In the genomic region with DNA sequence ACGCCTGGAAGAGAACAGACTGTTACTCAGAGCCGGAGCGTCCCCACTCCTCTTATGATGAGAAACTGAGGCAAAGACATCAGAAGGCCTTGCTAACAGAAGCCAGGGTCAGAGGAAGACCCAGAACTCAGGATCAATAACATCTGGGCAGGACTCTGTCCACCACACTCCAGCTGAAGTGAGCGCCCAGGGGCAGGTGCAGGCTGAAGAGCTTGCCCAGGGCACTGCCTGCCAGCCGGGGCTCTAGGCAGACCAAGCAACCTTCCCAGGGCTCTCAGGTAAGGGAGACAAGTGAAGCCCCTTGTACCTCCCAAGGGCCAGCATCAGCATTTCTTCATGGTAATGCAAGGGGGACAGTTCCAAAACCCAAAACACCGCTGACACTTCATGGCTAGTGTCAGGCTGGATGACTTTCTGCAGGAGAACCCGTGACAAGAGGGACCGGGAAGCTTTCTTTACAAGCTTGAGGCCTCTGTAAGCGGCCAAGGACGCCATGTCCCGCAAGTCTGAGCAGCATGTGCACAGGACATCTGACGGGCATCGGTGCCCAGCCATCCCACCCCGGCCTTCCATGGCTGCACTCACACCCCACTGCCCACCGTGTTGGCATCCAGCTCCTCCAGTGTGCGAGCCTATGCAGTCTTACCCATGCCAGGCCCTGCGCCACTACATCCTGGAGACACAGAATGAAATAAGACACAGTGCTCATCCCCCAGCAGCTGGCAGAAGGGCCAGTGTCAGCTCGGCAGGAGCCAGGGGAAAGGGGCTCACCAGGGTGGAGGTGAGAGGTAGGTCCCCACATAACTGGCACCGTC, we compare ENCODE assay signal across 17 cellular contexts. TPM values are rescaled to one million over a fixed set of nuclear protein-coding genes. Genes with fewer than 3 reads are reported as not detected.
DNase-seq lines count a peak whose midpoint lies in the region; ATAC-seq, FAIRE-seq and TF ChIP-seq lines count a peak whose summit lies in the region.
"Had no signal": no experiment of that assay in that cellular context is flagged by ENCODE, and none has a peak within 500 bp of the region (broad histone marks: within the 10 kb centered on the region; RNA-seq: fewer than 3 reads in every experiment).

No MANE protein-coding gene starts in this region.

- no peak for TF ChIP-seq EP300 in HepG2 (IDR thresholded peaks at IDR 0.05; ENCODE audit: low read depth in 2 of 2, low read length in 2 of 2)
- no peak for TF ChIP-seq EP300 in HepG2 (CRISPR knock-in tag; IDR thresholded peaks at IDR 0.05; ENCODE audit: borderline replicate concordance)

- H3K4me3 ChIP-seq in BLaER1 (no peak overlapping the region), HepG2 (replicated peaks in 1 of 3; ENCODE audit: insufficient read depth in 1 of 3, low read depth in 2 of 3, low read length in 3 of 3) (no peak overlapping the region)
- H3K4me3 ChIP-seq: cardiac muscle cell, upper lobe of left lung had no signal

- in situ Hi-C loops in GM13976 (cut with MboI; ENCODE audit: low sequenced_read_pairs, unreplicated experiment) (loop anchor here (10.0 kb wide), 1 partner anchor 122 kb away; no protein-coding TSS in a partner anchor), HepG2 (cut with HindIII; ENCODE audit: extremely low pct_ligation_motif_present, low pct_unique_long_range_greater_than_20kb) (loop anchor here (5.0 to 10.0 kb wide), 2 partner anchors 252 to 585 kb away; partner anchors contain the start of gene LSG1)

- H3K4me1 ChIP-seq in BLaER1 (peaks cover 69% of the 10 kb centered on the region), HepG2 (ENCODE audit: insufficient read depth, low read length) (peaks cover 30% of the 10 kb centered on the region)

- peaks cover 15% of the 10 kb centered on the region for H3K9me3 Mint-ChIP-seq in glutamatergic neuron (ENCODE audit: unreplicated experiment)
- H3K9me3 Mint-ChIP-seq: T-cell had no signal

- WGBS in HepG2 (ENCODE audit: low lambda C conversion rate), result 100% methylated on average over 7 of the region's 19 CpGs

- no peaks in the 10 kb centered on the region for H3K36me3 ChIP-seq in BLaER1
- peaks cover 0 to 2% of the 10 kb centered on the region in 2 experiments; a peak in 2 of 5 replicates for H3K36me3 ChIP-seq in HepG2 (replicated peaks in 1 of 2; ENCODE audit: control insufficient read depth in 1 of 2, insufficient read depth in 2 of 2, low read length in 2 of 2)
- H3K36me3 ChIP-seq: cardiac muscle cell, upper lobe of left lung had no signal

- H3K27ac Mint-ChIP-seq in glutamatergic neuron (ENCODE audit: unreplicated experiment), result peak overlapping the region; percentile 12

- H4K20me1 ChIP-seq in BLaER1, result peaks cover 86% of the 10 kb centered on the region
- H4K20me1 ChIP-seq in HepG2 (ENCODE audit: insufficient read depth, low read length), result no peaks in the 10 kb centered on the region

- CTCF ChIA-PET in HepG2 (lab: Yijun Ruan, JAX; ENCODE audit: low intra/inter-chr PET ratio, low total read pairs), result no interaction called here

- no peaks in the 10 kb centered on the region for H3K9me3 ChIP-seq in BLaER1
- H3K9me3 ChIP-seq in HepG2 (ENCODE audit: low read length), result no peaks in the 10 kb centered on the region
- H3K9me3 ChIP-seq: upper lobe of left lung had no signal

- H3K27ac ChIP-seq in BLaER1 (no peak overlapping the region), HepG2 (ENCODE audit: extremely low read length, insufficient read depth, low read length) (no peak overlapping the region)
- H3K27ac ChIP-seq: cardiac muscle cell had no signal

- no peak for TF ChIP-seq RAD21 in HepG2 (CRISPR knock-in tag; IDR thresholded peaks at IDR 0.05)

- FAIRE-seq in HepG2 (lab: Jason Lieb, UNC), result no peak

- TF ChIP-seq CTCF in GM13976 (IDR thresholded peaks at IDR 0.05; ENCODE audit: borderline replicate concordance, control extremely low read depth, extremely low read depth, insufficient read depth, missing control alignments) (no peak), glutamatergic neuron (IDR thresholded peaks at IDR 0.05; ENCODE audit: partially characterized antibody, unreplicated experiment) (no peak), HepG2 (CRISPR knock-in tag; IDR thresholded peaks at IDR 0.05) (no peak)

- no peaks in the 10 kb centered on the region for H3K36me3 Mint-ChIP-seq in glutamatergic neuron (ENCODE audit: unreplicated experiment)
- H3K36me3 Mint-ChIP-seq: T-cell had no signal

- intact Hi-C loops in posterior vena cava (cut with DNase I) (loop anchor here in 1 of 2 donors (10.0 kb wide), 1 partner anchor 122 kb away; no protein-coding TSS in a partner anchor), HepG2 (cut with micrococcal nuclease; ENCODE audit: unreplicated experiment) (no loop called here)

- H3K27me3 ChIP-seq in BLaER1 (no peaks in the 10 kb centered on the region), HepG2 (ENCODE audit: control insufficient read depth in 1 of 2, insufficient read depth in 2 of 2, low read length in 2 of 2) (no peaks in the 10 kb centered on the region)
- H3K27me3 ChIP-seq: cardiac muscle cell, upper lobe of left lung had no signal

- H2AFZ ChIP-seq in HepG2 (ENCODE audit: low read length), result no peak overlapping the region

- DNase-seq in GM13976 (ENCODE audit: low spot score), result peak; percentile 13
- DNase-seq in glutamatergic neuron, result no peak
- peak; percentile 75 for DNase-seq in posterior vena cava (ENCODE audit: low spot score)
- DNase-seq in HK-2 (ENCODE audit: unreplicated experiment), result no peak
- DNase-seq in HepG2 (ENCODE audit: low spot score), result no peak
- DNase-seq: activated effector memory CD4-positive, alpha-beta T cell treated with anti-CD3 and anti-CD28 coated beads, Interleukin-2, amount 50 U/mL, for 16 hours; Calu3; NCI-H1105; NCI-H2107; NCI-H524; stimulated activated naive CD4-positive, alpha-beta T cell had no signal

- ATAC-seq in GM19452 (IDR thresholded peaks at IDR 0.05; ENCODE audit: unreplicated experiment) (no peak), HepG2 (no peak)
- ATAC-seq: esophagus mucosa, T-cell had no signal

- H3K4me1 Mint-ChIP-seq in glutamatergic neuron (ENCODE audit: low read depth, unreplicated experiment), result peaks cover 41% of the 10 kb centered on the region

- peaks cover 13% of the 10 kb centered on the region for H3K27me3 Mint-ChIP-seq in glutamatergic neuron (ENCODE audit: unreplicated experiment)
- H3K27me3 Mint-ChIP-seq: T-cell had no signal

- no peak overlapping the region for H3K9ac ChIP-seq in BLaER1
- no peak overlapping the region for H3K9ac ChIP-seq in HepG2 (ENCODE audit: insufficient read depth, low read depth, low read length)

- H3K4me2 ChIP-seq in BLaER1, result peak overlapping the region; percentile 100; the same call in 1 of the 2 replicates
- H3K4me2 ChIP-seq in HepG2 (ENCODE audit: low read depth, low read length), result no peak overlapping the region

- H3K79me2 ChIP-seq in HepG2 (ENCODE audit: insufficient read depth, low read length), result peaks cover 24% of the 10 kb centered on the region

- H3K4me3 Mint-ChIP-seq in glutamatergic neuron (ENCODE audit: unreplicated experiment), result no peak overlapping the region
- H3K4me3 Mint-ChIP-seq: T-cell had no signal

- POLR2A ChIA-PET in HepG2 (lab: Yijun Ruan, JAX), result interaction anchor here (0.7 kb wide), 1 partner anchor 585 kb away, joined by 3 read pairs; the partner anchor contains the start of gene LSG1

- TF ChIP-seq POLR2A in HepG2 (IDR thresholded peaks at IDR 0.05; ENCODE audit: insufficient read depth in 1 of 2, low read depth in 2 of 2, low read length in 2 of 2), result no peak

- no TSS peak for BruUV-seq in HepG2 (replicated peaks; lab: Mats Ljungman, UMichigan)

TF ChIP-seq in HepG2, 621 proteins besides CTCF, POLR2A, EP300 and RAD21:
- TF ChIP-seq ZBTB38 (CRISPR knock-in tag; IDR thresholded peaks at IDR 0.05) (no peak), JARID2 (CRISPR knock-in tag; IDR thresholded peaks at IDR 0.05; ENCODE audit: insufficient replicate concordance) (no peak)

RNA-seq across cellular contexts. Expression of gene XXYLT1, which starts 14.1 kb away (rescaled TPM):
- 22.3 TPM for total RNA-seq in glutamatergic neuron (ENCODE audit: unreplicated experiment)
- 10 to 100 TPM; 11.3 to 15.7 TPM for total RNA-seq in posterior vena cava
- 10.8 and 19.0 TPM in 2 replicates for total RNA-seq in HepG2 (2016; rRNA removed; fragmentation: Illumina TruSeq; extraction: Trizol)
- total RNA-seq in HepG2 (2016; cell fraction: cytosol; rRNA removed; fragmentation: Illumina TruSeq; extraction: Trizol; ENCODE audit: low read depth), result 4.3 and 4.5 TPM in 2 replicates
- total RNA-seq in HepG2 (2016; cell fraction: insoluble cytoplasmic fraction; rRNA removed; fragmentation: Illumina TruSeq; extraction: Trizol), result 10.4 and 20.3 TPM in 2 replicates
- 12.8 and 12.9 TPM in 2 replicates for total RNA-seq in HepG2 (2016; cell fraction: membrane; rRNA removed; fragmentation: Illumina TruSeq; extraction: Trizol)
- total RNA-seq in HepG2 (2016; cell fraction: nucleus; rRNA removed; fragmentation: Illumina TruSeq; extraction: Trizol), result 16.1 and 20.9 TPM in 2 replicates
- polyA plus RNA-seq in HepG2 (2011; rRNA removed), result 17.3 and 17.7 TPM in 2 replicates
- polyA plus RNA-seq in HepG2 (2011; cell fraction: cytosol; rRNA removed), result 15.9 and 19.5 TPM in 2 replicates
- 18.3 and 18.9 TPM in 2 replicates for polyA plus RNA-seq in HepG2 (2011; cell fraction: nucleus; rRNA removed)
- polyA plus RNA-seq in HepG2 (2012), result 10.5 and 13.0 TPM in 2 replicates
- polyA plus RNA-seq in HepG2 (2016; cell fraction: cytosol; fragmentation: Illumina TruSeq; extraction: Trizol; ENCODE audit: low read depth), result 4.4 and 5.4 TPM in 2 replicates
- polyA plus RNA-seq in HepG2 (2016; cell fraction: insoluble cytoplasmic fraction; fragmentation: Illumina TruSeq; extraction: Trizol; ENCODE audit: low read depth), result 14.3 TPM in 2 replicates
- 11.9 and 12.4 TPM in 2 replicates for polyA plus RNA-seq in HepG2 (2016; cell fraction: membrane; fragmentation: Illumina TruSeq; extraction: Trizol; ENCODE audit: low read depth)
- polyA plus RNA-seq in HepG2 (2016; cell fraction: nucleus; fragmentation: Illumina TruSeq; extraction: Trizol; ENCODE audit: insufficient read depth, low read depth), result 33.9 and 35.1 TPM in 2 replicates
- polyA minus RNA-seq in HepG2 (2011; rRNA and poly(A)+ RNA removed; ENCODE audit: low replicate concordance), result 33.1 and 37.8 TPM in 2 replicates
- 15.1 and 17.0 TPM in 2 replicates for polyA minus RNA-seq in HepG2 (2011; cell fraction: cytosol; rRNA and poly(A)+ RNA removed)
- polyA minus RNA-seq in HepG2 (2011; cell fraction: nucleus; rRNA and poly(A)+ RNA removed), result 11.8 and 13.2 TPM in 2 replicates

Comparison
In these comparisons a context has a peak if more than half of its experiments do, and no peak if none do; other contexts are left out.
1. DNase-seq: peak in GM13976 (single experiment) and posterior vena cava (single experiment); none in glutamatergic neuron (single experiment), HK-2 (single experiment) and HepG2 (single experiment).